Comparison of ENCODE assay signal across 19 cellular contexts in the genomic region with DNA sequence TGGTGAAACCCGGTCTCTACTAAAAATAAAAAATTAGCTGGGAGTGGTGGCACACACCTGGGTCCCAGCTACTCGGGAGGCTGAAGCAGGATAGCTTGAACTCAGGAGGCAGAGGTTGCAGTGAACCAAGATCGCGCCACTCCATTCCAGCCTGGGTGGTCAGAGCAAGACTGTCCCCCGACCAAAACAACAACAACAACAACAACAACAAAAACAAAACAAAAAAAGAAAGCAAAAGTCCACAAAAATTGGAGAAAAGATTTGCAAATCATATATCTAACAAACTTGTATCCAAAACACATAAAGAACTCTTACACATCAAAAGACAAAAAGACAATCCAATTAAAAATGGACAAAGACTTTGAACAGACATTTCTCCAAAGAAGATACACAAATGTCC. TPM values are rescaled to one million over a fixed set of nuclear protein-coding genes. Genes with fewer than 3 reads are reported as not detected.
DNase-seq lines count a peak whose midpoint lies in the region; ATAC-seq and TF ChIP-seq lines count a peak whose summit lies in the region.
"Had no signal": no experiment of that assay in that cellular context is flagged by ENCODE, and none has a peak within 500 bp of the region (broad histone marks: within the 10 kb centered on the region; RNA-seq: fewer than 3 reads in every experiment).

No MANE protein-coding gene starts in this region.

- TF ChIP-seq POLR2A in body of pancreas (IDR thresholded peaks at IDR 0.05): no peak

- peaks cover 33% of the 10 kb centered on the region for H3K36me3 Mint-ChIP-seq in activated CD8-positive, alpha-beta memory T cell treated with anti-CD3 and anti-CD28 coated beads, Interleukin-2, amount 10 ng/mL, durations not matched to agents 7 days and 5 days
- H3K36me3 Mint-ChIP-seq in dendritic cell treated with granulocyte-macrophage colony-stimulating factor and Interleukin-4, amounts not matched to agents 40 ng/mL and 50 ng/mL, for 4 days (ENCODE audit: low read depth): peaks cover 32% of the 10 kb centered on the region
- H3K36me3 Mint-ChIP-seq in stimulated activated effector memory CD8-positive, alpha-beta T cell treated with anti-CD3 and anti-CD28 coated beads, Interleukin-12 subunit alpha, Interleukin-12 subunit beta, amount 100 ng/mL, for 72 hours: peaks cover 85% of the 10 kb centered on the region

- peak overlapping the region; percentile 10 for H3K4me2 ChIP-seq in Loucy (ENCODE audit: low read depth, low read length, poor library complexity, severe bottlenecking)

- no peaks in the 10 kb centered on the region for H3K9me3 ChIP-seq in Loucy (ENCODE audit: insufficient read depth, low read depth, low read length)
- no peaks in the 10 kb centered on the region for H3K9me3 ChIP-seq in body of pancreas
- no peaks in the 10 kb centered on the region for H3K9me3 ChIP-seq in heart right ventricle

- H3F3A ChIP-seq in Loucy (ENCODE audit: low read depth): no peaks in the 10 kb centered on the region

- H3K27me3 Mint-ChIP-seq in activated CD8-positive, alpha-beta memory T cell treated with anti-CD3 and anti-CD28 coated beads, Interleukin-2, amount 10 ng/mL, durations not matched to agents 7 days and 5 days: no peaks in the 10 kb centered on the region
- no peaks in the 10 kb centered on the region for H3K27me3 Mint-ChIP-seq in dendritic cell treated with granulocyte-macrophage colony-stimulating factor and Interleukin-4, amounts not matched to agents 40 ng/mL and 50 ng/mL, for 4 days

- H3K27ac ChIP-seq in body of pancreas: no peak overlapping the region
- no peak overlapping the region for H3K27ac ChIP-seq in heart right ventricle

- H3K36me3 ChIP-seq in Loucy (ENCODE audit: insufficient read depth, low read length): 0 out of 2 replicates have a peak, but pooled peaks cover 6% of the 10 kb centered on the region
- H3K36me3 ChIP-seq in body of pancreas (replicated peaks in 1 of 2; ENCODE audit: insufficient read depth in 1 of 2, low read depth in 2 of 2): no peaks in the 10 kb centered on the region
- peaks cover 0 to 28% (median 0%) of the 10 kb centered on the region in 9 donors for H3K36me3 ChIP-seq in heart right ventricle

- H3K9me3 Mint-ChIP-seq in activated CD8-positive, alpha-beta memory T cell treated with anti-CD3 and anti-CD28 coated beads, Interleukin-2, amount 10 ng/mL, durations not matched to agents 7 days and 5 days (ENCODE audit: low read depth): no peaks in the 10 kb centered on the region
- H3K9me3 Mint-ChIP-seq in dendritic cell treated with granulocyte-macrophage colony-stimulating factor and Interleukin-4, amounts not matched to agents 40 ng/mL and 50 ng/mL, for 4 days: no peaks in the 10 kb centered on the region
- no peaks in the 10 kb centered on the region for H3K9me3 Mint-ChIP-seq in stimulated activated effector memory CD8-positive, alpha-beta T cell treated with anti-CD3 and anti-CD28 coated beads, Interleukin-12 subunit alpha, Interleukin-12 subunit beta, amount 100 ng/mL, for 72 hours
- H3K9me3 Mint-ChIP-seq: CD8-positive, alpha-beta T cell had no signal

- no peak overlapping the region for H2AFZ ChIP-seq in Loucy (ENCODE audit: low read length)

- H3K4me1 ChIP-seq in Loucy (ENCODE audit: insufficient read depth, low read length, poor library complexity, severe bottlenecking) (peaks cover 20% of the 10 kb centered on the region), body of pancreas (no peaks in the 10 kb centered on the region), heart right ventricle (peaks cover 0 to 8% (median 0%) of the 10 kb centered on the region in 9 donors)

- no peak for ATAC-seq in activated CD8-positive, alpha-beta memory T cell treated with anti-CD3 and anti-CD28 coated beads, Interleukin-2, amount 10 ng/mL, durations not matched to agents 7 days and 5 days
- ATAC-seq in stimulated activated effector memory CD8-positive, alpha-beta T cell treated with anti-CD3 and anti-CD28 coated beads, Interleukin-12 subunit alpha, Interleukin-12 subunit beta, amount 100 ng/mL, for 72 hours: no peak
- ATAC-seq in body of pancreas (no peak), heart right ventricle (no peak)
- ATAC-seq: CD8-positive, alpha-beta T cell; GM12878 had no signal

- H3K9me2 ChIP-seq in Loucy (replicated peaks; ENCODE audit: low read depth, low read length): no peaks in the 10 kb centered on the region

- no peak overlapping the region for H3K9ac ChIP-seq in Loucy (ENCODE audit: low read depth, low read length, poor library complexity, severe bottlenecking)

- H3K79me2 ChIP-seq in Loucy (ENCODE audit: insufficient read depth, low read length): peaks cover 98% of the 10 kb centered on the region

- peaks cover 73% of the 10 kb centered on the region for H4K20me1 ChIP-seq in Loucy (ENCODE audit: insufficient read depth, low read length, poor library complexity, severe bottlenecking)

- CTCF ChIA-PET in activated CD8-positive, alpha-beta memory T cell treated with anti-CD3 and anti-CD28 coated beads, Interleukin-2, amount 10 ng/mL, durations not matched to agents 7 days and 5 days (lab: Charles Lee): no interaction called here

- no peak overlapping the region for H3K4me3 ChIP-seq in Loucy (ENCODE audit: low read length, poor library complexity, severe bottlenecking)
- no peak overlapping the region for H3K4me3 ChIP-seq in body of pancreas
- H3K4me3 ChIP-seq in heart right ventricle: no peak overlapping the region
- H3K4me3 ChIP-seq: GM12878 had no signal

- H3K27me3 ChIP-seq in Loucy (ENCODE audit: insufficient read depth, low read length, poor library complexity, severe bottlenecking) (no peaks in the 10 kb centered on the region), body of pancreas (no peaks in the 10 kb centered on the region), heart right ventricle (no peaks in the 10 kb centered on the region)

- H3K4me1 Mint-ChIP-seq in activated CD8-positive, alpha-beta memory T cell treated with anti-CD3 and anti-CD28 coated beads, Interleukin-2, amount 10 ng/mL, durations not matched to agents 7 days and 5 days: peaks cover 40% of the 10 kb centered on the region
- H3K4me1 Mint-ChIP-seq in dendritic cell treated with granulocyte-macrophage colony-stimulating factor and Interleukin-4, amounts not matched to agents 40 ng/mL and 50 ng/mL, for 4 days (ENCODE audit: low read depth): no peaks in the 10 kb centered on the region
- peaks cover 25% of the 10 kb centered on the region for H3K4me1 Mint-ChIP-seq in stimulated activated effector memory CD8-positive, alpha-beta T cell treated with anti-CD3 and anti-CD28 coated beads, Interleukin-12 subunit alpha, Interleukin-12 subunit beta, amount 100 ng/mL, for 72 hours

- intact Hi-C loops in dendritic cell treated with granulocyte-macrophage colony-stimulating factor and Interleukin-4, amounts not matched to agents 40 ng/mL and 50 ng/mL, for 4 days (cut with micrococcal nuclease): no loop called here
- intact Hi-C loops in body of pancreas (cut with DNase I) (no loop called here), heart right ventricle (cut with DNase I) (no loop called here)

- 97% methylated on average over 5 of the region's 5 CpGs for WGBS in body of pancreas, 2 donors
- WGBS in heart right ventricle, 2 donors: 93 to 96% methylated on average over 5 of the region's 5 CpGs

- no peak overlapping the region for H3K4me3 Mint-ChIP-seq in activated CD8-positive, alpha-beta memory T cell treated with anti-CD3 and anti-CD28 coated beads, Interleukin-2, amount 10 ng/mL, durations not matched to agents 7 days and 5 days
- no peak overlapping the region for H3K4me3 Mint-ChIP-seq in dendritic cell treated with granulocyte-macrophage colony-stimulating factor and Interleukin-4, amounts not matched to agents 40 ng/mL and 50 ng/mL, for 4 days
- no peak overlapping the region for H3K4me3 Mint-ChIP-seq in stimulated activated effector memory CD8-positive, alpha-beta T cell treated with anti-CD3 and anti-CD28 coated beads, Interleukin-12 subunit alpha, Interleukin-12 subunit beta, amount 100 ng/mL, for 72 hours
- H3K4me3 Mint-ChIP-seq: CD8-positive, alpha-beta T cell had no signal

- TF ChIP-seq CTCF in Loucy (conservative IDR thresholded peaks at IDR 0.05; ENCODE audit: low read length) (no peak), body of pancreas (IDR thresholded peaks at IDR 0.05) (no peak), heart right ventricle (IDR thresholded peaks at IDR 0.05) (no peak)

- H3K27ac Mint-ChIP-seq in activated CD8-positive, alpha-beta memory T cell treated with anti-CD3 and anti-CD28 coated beads, Interleukin-2, amount 10 ng/mL, durations not matched to agents 7 days and 5 days: peak overlapping the region; percentile 61
- H3K27ac Mint-ChIP-seq in dendritic cell treated with granulocyte-macrophage colony-stimulating factor and Interleukin-4, amounts not matched to agents 40 ng/mL and 50 ng/mL, for 4 days: peak overlapping the region; percentile 3
- peak overlapping the region; percentile 43 for H3K27ac Mint-ChIP-seq in stimulated activated effector memory CD8-positive, alpha-beta T cell treated with anti-CD3 and anti-CD28 coated beads, Interleukin-12 subunit alpha, Interleukin-12 subunit beta, amount 100 ng/mL, for 72 hours
- H3K27ac Mint-ChIP-seq: CD8-positive, alpha-beta T cell had no signal

- no peak for DNase-seq in activated CD8-positive, alpha-beta memory T cell treated with anti-CD3 and anti-CD28 coated beads, Interleukin-2, amount 10 ng/mL, durations not matched to agents 7 days and 5 days
- DNase-seq in activated CD8-positive, alpha-beta memory T cell treated with anti-CD3 and anti-CD28 coated beads, Interleukin-2, amount 50 U/mL, for 4 hours: no peak
- DNase-seq in stimulated activated effector memory CD8-positive, alpha-beta T cell treated with anti-CD3 and anti-CD28 coated beads, Interleukin-12 subunit alpha, Interleukin-12 subunit beta, amount 100 ng/mL, for 72 hours (ENCODE audit: low spot score in 2 of 2): no peak
- DNase-seq in body of pancreas (no peak), heart right ventricle (no peak)
- DNase-seq: CD8-positive, alpha-beta T cell; DMS53; EL; KBM-7; MV-4-11; NCI-H187; NCI-H2107; NCI-H510A; NCI-H748 treated with DMSO at 0.1 percent for 48 hours; Right ventricle myocardium superior had no signal

RNA-seq across cellular contexts. Expression of gene PPM1G, which starts 10.4 kb away (rescaled TPM):
- 100 to 1,000 TPM; 136 to 159 TPM for total RNA-seq in activated CD8-positive, alpha-beta memory T cell treated with anti-CD3 and anti-CD28 coated beads, Interleukin-2, amount 10 ng/mL, durations not matched to agents 7 days and 5 days
- total RNA-seq in body of pancreas (10 to 100 TPM; 36.3 to 49.4 TPM), heart right ventricle (10 to 100 TPM; 28.4 to 46.1 (median 33.0) TPM)
- polyA plus RNA-seq in heart right ventricle: 10 to 100 TPM; 34.7 to 72.6 TPM

RNA-seq across cellular contexts. Expression of gene ZNF513, which starts 18.4 kb away (rescaled TPM):
- total RNA-seq in activated CD8-positive, alpha-beta memory T cell treated with anti-CD3 and anti-CD28 coated beads, Interleukin-2, amount 10 ng/mL, durations not matched to agents 7 days and 5 days: 10 to 100 TPM; 12.7 to 15.4 TPM
- total RNA-seq in body of pancreas: 10 to 100 TPM; 11.7 to 22.1 TPM
- total RNA-seq in heart right ventricle: 10 to 100 TPM in 1 of 10 donors, 1 to 10 TPM in 9; 4.5 to 11.5 (median 6.8) TPM
- polyA plus RNA-seq in heart right ventricle: 10 to 100 TPM; 12.6 to 15.4 TPM
- total RNA-seq: A172 had no signal

RNA-seq across cellular contexts. Expression of gene SNX17, which starts 28.5 kb away (rescaled TPM):
- total RNA-seq in activated CD8-positive, alpha-beta memory T cell treated with anti-CD3 and anti-CD28 coated beads, Interleukin-2, amount 10 ng/mL, durations not matched to agents 7 days and 5 days: 100 to 1,000 TPM; 101 to 125 TPM
- 10 to 100 TPM; 50.4 to 70.8 TPM for total RNA-seq in body of pancreas
- 10 to 100 TPM; 54.5 to 82.5 (median 68.8) TPM for total RNA-seq in heart right ventricle
- polyA plus RNA-seq in heart right ventricle: 10 to 100 TPM; 32.4 to 79.8 TPM

RNA-seq across cellular contexts. Expression of gene EIF2B4, which starts 28.8 kb away (rescaled TPM):
- total RNA-seq in activated CD8-positive, alpha-beta memory T cell treated with anti-CD3 and anti-CD28 coated beads, Interleukin-2, amount 10 ng/mL, durations not matched to agents 7 days and 5 days: 10 to 100 TPM; 38.6 to 43.1 TPM
- total RNA-seq in body of pancreas (10 to 100 TPM; 24.9 to 39.2 TPM), heart right ventricle (10 to 100 TPM; 26.4 to 47.9 (median 34.7) TPM)
- 10 to 100 TPM; 60.4 to 70.7 TPM for polyA plus RNA-seq in heart right ventricle

RNA-seq across cellular contexts. Expression of gene NRBP1, which starts 29.5 kb away (rescaled TPM):
- total RNA-seq in activated CD8-positive, alpha-beta memory T cell treated with anti-CD3 and anti-CD28 coated beads, Interleukin-2, amount 10 ng/mL, durations not matched to agents 7 days and 5 days: 100 to 1,000 TPM in 1 of 2 experiments, 10 to 100 TPM in 1; 88.5 to 103 TPM
- total RNA-seq in body of pancreas (10 to 100 TPM; 34.2 to 36.6 TPM), heart right ventricle (10 to 100 TPM; 47.6 to 69.7 (median 59.2) TPM)
- polyA plus RNA-seq in heart right ventricle: 10 to 100 TPM; 25.5 to 97.4 TPM

Comparison
In these comparisons a context has a peak if more than half of its experiments do, and no peak if none do; other contexts are left out.
1. H3K27ac Mint-ChIP-seq: peak in every context shown above with its lines; median percentile 61 in activated CD8-positive, alpha-beta memory T cell treated with anti-CD3 and anti-CD28 coated beads, Interleukin-2, amount 10 ng/mL, durations not matched to agents 7 days and 5 days; 43 in stimulated activated effector memory CD8-positive, alpha-beta T cell treated with anti-CD3 and anti-CD28 coated beads, Interleukin-12 subunit alpha, Interleukin-12 subunit beta, amount 100 ng/mL, for 72 hours; 3 in dendritic cell treated with granulocyte-macrophage colony-stimulating factor and Interleukin-4, amounts not matched to agents 40 ng/mL and 50 ng/mL, for 4 days.